ENCODE assay signal across 20 cellular contexts in the genomic region with DNA sequence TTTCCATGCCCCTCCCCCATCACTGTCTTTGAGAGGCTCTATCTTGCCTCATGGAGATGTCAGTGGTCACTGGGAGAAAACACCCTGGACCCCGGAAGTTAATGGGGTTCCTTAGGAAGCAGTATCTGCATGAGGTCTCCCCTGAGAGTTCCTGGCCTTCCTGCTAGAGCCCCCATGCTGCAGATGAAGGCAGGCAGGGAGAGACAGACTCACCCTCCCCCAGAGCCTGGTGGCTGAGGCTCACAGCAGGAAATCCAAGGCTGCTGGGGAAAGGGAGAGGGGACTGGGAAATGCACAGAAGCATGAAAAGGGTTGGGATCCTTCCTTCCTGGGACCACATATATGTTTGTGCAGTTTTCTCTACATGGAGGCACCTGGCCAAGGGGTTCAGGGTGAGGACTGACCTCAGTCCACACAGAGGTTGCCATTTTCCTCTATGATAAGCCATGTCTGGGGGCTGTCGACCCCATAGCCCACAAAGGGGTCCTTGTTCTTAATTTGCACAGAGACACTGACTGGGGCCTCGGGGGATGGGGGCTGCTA.
"Had no signal": no experiment of that assay in that cellular context is flagged by ENCODE, and none has a peak within 500 bp of the region (broad histone marks: within the 10 kb centered on the region; RNA-seq: fewer than 3 reads in every experiment).

No MANE protein-coding gene starts in this region.

- H3K79me2 ChIP-seq: parathyroid adenoma had no signal

- H3K4me3 ChIP-seq: mucosa of descending colon, testis, upper lobe of left lung had no signal

- FAIRE-seq: TTC549 had no signal

- H3K36me3 ChIP-seq: upper lobe of left lung had no signal

- ATAC-seq: activated CD4-positive, alpha-beta T cell treated with anti-CD3 and anti-CD28 coated beads for 36 hours; activated CD8-positive, alpha-beta memory T cell treated with anti-CD3 and anti-CD28 coated beads, Interleukin-2, amount 10 ng/mL, durations not matched to agents 7 days and 5 days; activated T-helper 17 cell treated with anti-CD3 and anti-CD28 coated beads, Interleukin-2, amount 50 U/mL, for 72 hours; mucosa of descending colon; sciatic nerve; stimulated activated memory B cell treated with anti-CD40 and anti-IgM and Interleukin-4, amounts not matched to agents 10 μg/mL and 1 μg/mL and 100 μg/mL, for 72 hours had no signal

- H2AFZ ChIP-seq: parathyroid adenoma had no signal

- DNase-seq: activated CD4-positive, alpha-beta memory T cell treated with anti-CD3 and anti-CD28 coated beads for 36 hours; activated CD4-positive, alpha-beta T cell treated with anti-CD3 and anti-CD28 coated beads for 36 hours; activated CD8-positive, alpha-beta memory T cell treated with anti-CD3 and anti-CD28 coated beads, Interleukin-2, amount 10 ng/mL, durations not matched to agents 7 days and 5 days; activated naive CD4-positive, alpha-beta T cell; activated naive CD8-positive, alpha-beta T cell treated with anti-CD3 and anti-CD28 coated beads for 36 hours; amygdala; dermis blood vessel endothelial cell; effector memory CD4-positive, alpha-beta T cell; foreskin fibroblast; glutamatergic neuron; mucosa of descending colon; naive B cell; stimulated activated CD4-positive, alpha-beta T cell treated with anti-CD3 and anti-CD28 coated beads, Interleukin-4, amount 100 ng/mL, for 4 hours; testis; upper lobe of left lung had no signal

- H3K9ac ChIP-seq: parathyroid adenoma had no signal

- H3K27me3 ChIP-seq: testis, upper lobe of left lung had no signal

- H3K27ac ChIP-seq: parathyroid adenoma, testis, upper lobe of left lung had no signal

- H3K9me3 ChIP-seq: mucosa of descending colon, testis, upper lobe of left lung had no signal

- H3K4me1 ChIP-seq: parathyroid adenoma, testis, upper lobe of left lung had no signal
